ENCODE assay signal across 18 cellular contexts in genomic region chr2:83782122-83782521, GRCh38.
A peak's percentile ranks its signal among the peaks of the same experiment; 100 is the strongest.
DNase-seq lines count a peak whose midpoint lies in the region; ATAC-seq and TF ChIP-seq lines count a peak whose summit lies in the region.
"Had no signal": no experiment of that assay in that cellular context is flagged by ENCODE, and none has a peak within 500 bp of the region (broad histone marks: within the 10 kb centered on the region; RNA-seq: fewer than 3 reads in every experiment).

No MANE protein-coding gene starts in this region.

- H3K4me3 Mint-ChIP-seq in endodermal cell: no peak overlapping the region
- H3K4me3 Mint-ChIP-seq: CD14-positive monocyte had no signal

- TF ChIP-seq POLR2A in esophagus squamous epithelium (IDR thresholded peaks at IDR 0.05): no peak

- H3K4me1 ChIP-seq in RWPE2 (ENCODE audit: insufficient read depth, poor library complexity, severe bottlenecking) (no peaks in the 10 kb centered on the region), endodermal cell (ENCODE audit: control insufficient read depth, insufficient read depth, low read length) (peaks cover 4% of the 10 kb centered on the region), esophagus squamous epithelium (no peaks in the 10 kb centered on the region)
- H3K4me1 ChIP-seq: HAP-1 had no signal

- H3K27ac Mint-ChIP-seq in endodermal cell: no peak overlapping the region
- H3K27ac Mint-ChIP-seq: CD14-positive monocyte had no signal

- H3K27me3 ChIP-seq in RWPE2 (ENCODE audit: insufficient read depth, poor library complexity, severe bottlenecking) (no peaks in the 10 kb centered on the region), endodermal cell (ENCODE audit: control insufficient read depth, insufficient read depth, low read length, poor library complexity, severe bottlenecking) (no peaks in the 10 kb centered on the region), esophagus squamous epithelium (no peaks in the 10 kb centered on the region)

- H3K36me3 ChIP-seq in RWPE2 (ENCODE audit: low read depth) (no peaks in the 10 kb centered on the region), endodermal cell (ENCODE audit: control insufficient read depth, insufficient read depth, low read length) (no peaks in the 10 kb centered on the region), esophagus squamous epithelium (no peaks in the 10 kb centered on the region)
- H3K36me3 ChIP-seq: HAP-1 had no signal

- peak; percentile 24 for TF ChIP-seq CTCF in RWPE2 (IDR thresholded peaks at IDR 0.05; ENCODE audit: poor library complexity, severe bottlenecking)
- peak; percentile 49 for TF ChIP-seq CTCF in endodermal cell (conservative IDR thresholded peaks at IDR 0.05)
- no peak for TF ChIP-seq CTCF in esophagus squamous epithelium (IDR thresholded peaks at IDR 0.05)

- H3K27ac ChIP-seq in RWPE2 (ENCODE audit: poor library complexity, severe bottlenecking) (no peak overlapping the region), endodermal cell (ENCODE audit: low read depth, low read length) (no peak overlapping the region), esophagus squamous epithelium (no peak overlapping the region)

- DNase-seq in NCI-H1694 (lab: John Stamatoyannopoulos, UW) (peak; percentile 22), NCI-H1694 treated with DMSO at 0.1 percent for 48 hours (lab: John Stamatoyannopoulos, UW) (no peak), ELR (ENCODE audit: low read depth) (peak; percentile 16), RWPE2 (ENCODE audit: low spot score) (no peak), endodermal cell (no peak), esophagus squamous epithelium (lab: John Stamatoyannopoulos, UW) (no peak), SKM-1 treated with dmso at 0.1 percent for 144 hours (lab: John Stamatoyannopoulos, UW; ENCODE audit: unreplicated experiment) (no peak)
- DNase-seq: COR-L47, Karpas-422, MV-4-11, NCI-H1436 treated with DMSO at 0.1 percent for 48 hours, NCI-H2227 treated with DMSO at 0.1 percent for 48 hours, NCI-H526 treated with DMSO at 0.1 percent for 48 hours, Right ventricle myocardium superior had no signal

- peaks cover 23% of the 10 kb centered on the region for H3K4me1 Mint-ChIP-seq in endodermal cell
- H3K4me1 Mint-ChIP-seq: CD14-positive monocyte had no signal

- H3K9ac ChIP-seq in endodermal cell (ENCODE audit: extremely low read depth, low read length, poor library complexity, severe bottlenecking): no peak overlapping the region

- H3K36me3 Mint-ChIP-seq in endodermal cell (ENCODE audit: low read depth): no peaks in the 10 kb centered on the region
- H3K36me3 Mint-ChIP-seq: CD14-positive monocyte had no signal

- intact Hi-C loops in esophagus squamous epithelium (cut with DNase I): no loop called here

- H3K4me3 ChIP-seq in RWPE2 (ENCODE audit: severe bottlenecking): no peak overlapping the region
- H3K4me3 ChIP-seq in endodermal cell (ENCODE audit: low read length): no peak overlapping the region
- no peak overlapping the region for H3K4me3 ChIP-seq in esophagus squamous epithelium
- H3K4me3 ChIP-seq: HAP-1 had no signal

- 40 to 69% methylated on average over 2 to 3 of the region's 4 CpGs for WGBS in endodermal cell (ENCODE audit: insufficient coverage in 1 of 2, insufficient read length in 1 of 2), 2 experiments
- 50 to 55% methylated on average over 4 of the region's 4 CpGs for WGBS in esophagus squamous epithelium, 2 donors

- H3K9me3 Mint-ChIP-seq in endodermal cell: no peaks in the 10 kb centered on the region

- H3K9me3 ChIP-seq in RWPE2 (ENCODE audit: severe bottlenecking): no peaks in the 10 kb centered on the region
- H3K9me3 ChIP-seq in endodermal cell (ENCODE audit: control insufficient read depth, low read length): no peaks in the 10 kb centered on the region
- no peaks in the 10 kb centered on the region for H3K9me3 ChIP-seq in esophagus squamous epithelium
- H3K9me3 ChIP-seq: HAP-1 had no signal

- H3K27me3 Mint-ChIP-seq in endodermal cell (ENCODE audit: insufficient read depth): no peaks in the 10 kb centered on the region

- ATAC-seq in RWPE2 (ENCODE audit: low read depth) (no peak), GM21529 (IDR thresholded peaks at IDR 0.05; ENCODE audit: unreplicated experiment) (no peak)
- ATAC-seq: SK-N-SH treated with all-trans-retinoic acid at 6 μM for 48 hours had no signal

Comparison
In these comparisons a context has a peak if more than half of its experiments do, and no peak if none do; other contexts are left out.
1. DNase-seq: peak in NCI-H1694 (single experiment) and ELR (single experiment); none in NCI-H1694 treated with DMSO at 0.1 percent for 48 hours (single experiment), RWPE2 (single experiment), endodermal cell (single experiment), esophagus squamous epithelium (single experiment) and SKM-1 treated with dmso at 0.1 percent for 144 hours (single experiment).
2. CTCF ChIP-seq: peak in RWPE2 (single experiment) and endodermal cell (single experiment); none in esophagus squamous epithelium (0 of 6).